13 cellular contexts compared by ENCODE assay signal in genomic region chr4:118941799-118942198, GRCh38. TPM values are rescaled to one million over a fixed set of nuclear protein-coding genes. Genes with fewer than 3 reads are reported as not detected.
A peak's percentile ranks its signal among the peaks of the same experiment; 100 is the strongest.
DNase-seq lines count a peak whose midpoint lies in the region; ATAC-seq, FAIRE-seq and TF ChIP-seq lines count a peak whose summit lies in the region.
"Had no signal": no experiment of that assay in that cellular context is flagged by ENCODE, and none has a peak within 500 bp of the region (broad histone marks: within the 10 kb centered on the region; RNA-seq: fewer than 3 reads in every experiment).

No MANE protein-coding gene starts in this region.

- peak; percentile 60 for FAIRE-seq in RCC 7860 (lab: Jason Lieb, UNC)
- FAIRE-seq: H54, K562 had no signal

- H3K27ac ChIP-seq in heart left ventricle, result peak overlapping the region in 9 of 12 donors; percentile 15 to 76 (median 47)
- peak overlapping the region; percentile 36 to 81 (median 75) for H3K27ac ChIP-seq in stomach
- H3K27ac ChIP-seq: SJSA1 had no signal

- H3K4me3 ChIP-seq in heart left ventricle (peak overlapping the region in 2 of 12 donors; percentile 5 to 23), stomach (no peak overlapping the region)
- H3K4me3 ChIP-seq: K562, SJSA1 had no signal

- TF ChIP-seq EP300 in stomach (IDR thresholded peaks at IDR 0.05), result no peak

- TF ChIP-seq POLR2A in heart left ventricle (IDR thresholded peaks at IDR 0.05), result no peak
- no peak for TF ChIP-seq POLR2A in stomach (IDR thresholded peaks at IDR 0.05)

- intact Hi-C loops in heart left ventricle (cut with DNase I), result no loop called here
- intact Hi-C loops in stomach (cut with DNase I; ENCODE audit: low total_unique reads), result no loop called here

- no peaks in the 10 kb centered on the region for H3K27me3 ChIP-seq in heart left ventricle
- H3K27me3 ChIP-seq in stomach, result no peaks in the 10 kb centered on the region
- H3K27me3 ChIP-seq: SJSA1 had no signal

- H3K9me3 ChIP-seq in heart left ventricle (no peaks in the 10 kb centered on the region), stomach (no peaks in the 10 kb centered on the region)
- H3K9me3 ChIP-seq: SJSA1 had no signal

- H3K36me3 ChIP-seq in heart left ventricle (no peaks in the 10 kb centered on the region), stomach (no peaks in the 10 kb centered on the region)
- H3K36me3 ChIP-seq: SJSA1 had no signal

- ATAC-seq in heart left ventricle (peak in 3 of 4 donors; percentile 27 to 44 (median 36)), GM21360 (IDR thresholded peaks at IDR 0.05; ENCODE audit: unreplicated experiment) (no peak), HG03095 (IDR thresholded peaks at IDR 0.05; ENCODE audit: unreplicated experiment) (no peak), HG03571 (IDR thresholded peaks at IDR 0.05; ENCODE audit: unreplicated experiment) (no peak)
- ATAC-seq: K562; stimulated activated effector memory CD8-positive, alpha-beta T cell treated with anti-CD3 and anti-CD28 coated beads, Interleukin-12 subunit alpha, Interleukin-12 subunit beta, amount 100 ng/mL, for 72 hours; WTC11 had no signal

- DNase-seq in LHCN-M2 (ENCODE audit: low read depth) (peak; percentile 55), RCC 7860 (ENCODE audit: low spot score) (peak; percentile 32), heart left ventricle (no peak), stomach (no peak)
- DNase-seq: NCI-H510A had no signal

- H3K4me1 ChIP-seq in heart left ventricle (peaks cover 0 to 80% (median 42%) of the 10 kb centered on the region in 12 donors), stomach (peaks cover 0 to 42% (median 8%) of the 10 kb centered on the region in 4 donors)

- TF ChIP-seq CTCF in heart left ventricle (IDR thresholded peaks at IDR 0.05), result no peak
- no peak for TF ChIP-seq CTCF in stomach (IDR thresholded peaks at IDR 0.05)

- 31 to 63% (median 43%) methylated on average over 6 of the region's 6 CpGs for whole genome bisulfite sequencing in heart left ventricle, 4 donors
- 24 to 50% (median 31%) methylated on average over 6 of the region's 6 CpGs for WGBS in stomach, 5 donors

RNA-seq across cellular contexts. Expression of gene SYNPO2, which starts 53.1 kb away (rescaled TPM):
- total RNA-seq in LHCN-M2 (2014; rRNA removed) (35.2 and 69.7 TPM in 2 replicates), heart left ventricle (100 to 1,000 TPM; 151 to 290 (median 247) TPM), stomach (100 to 1,000 TPM; 114 to 644 (median 427) TPM)
- polyA plus RNA-seq in LHCN-M2 (2012), result 19.2 TPM
- polyA plus RNA-seq in heart left ventricle (10 to 100 TPM; 31.2 to 72.4 TPM), stomach (10 to 100 TPM; 24.8 to 83.4 (median 34.5) TPM)

Comparison
In these comparisons a context has a peak if more than half of its experiments do, and no peak if none do; other contexts are left out.
1. DNase-seq: peak in LHCN-M2 (single experiment) and RCC 7860 (single experiment); none in heart left ventricle (0 of 5) and stomach (single experiment).
2. ATAC-seq: peak in heart left ventricle (3 of 4); none in GM21360 (single experiment), HG03095 (single experiment) and HG03571 (single experiment).